Comparison of ENCODE assay signal across 14 cellular contexts in genomic region chr13:109336730-109337129, GRCh38.
DNase-seq lines count a peak whose midpoint lies in the region; ATAC-seq and TF ChIP-seq lines count a peak whose summit lies in the region.
"Had no signal": no experiment of that assay in that cellular context is flagged by ENCODE, and none has a peak within 500 bp of the region (broad histone marks: within the 10 kb centered on the region; RNA-seq: fewer than 3 reads in every experiment).

No MANE protein-coding gene starts in this region.

- no TSS peak for BruUV-seq in HCT116 (replicated peaks; lab: Mats Ljungman, UMichigan)

- H3K79me2 ChIP-seq in HCT116 (ENCODE audit: insufficient read depth, low read length) = no peaks in the 10 kb centered on the region

- H3K27me3 ChIP-seq in HCT116 (ENCODE audit: insufficient read depth, low read length) = no peaks in the 10 kb centered on the region
- H3K27me3 ChIP-seq in upper lobe of right lung = no peaks in the 10 kb centered on the region
- H3K27me3 ChIP-seq: pancreas, tibial nerve had no signal

- H3K9me3 Mint-ChIP-seq in naive thymus-derived CD8-positive, alpha-beta T cell = peaks cover 0 to 2% (median 0%) of the 10 kb centered on the region in 9 donors
- H3K9me3 Mint-ChIP-seq in nephron progenitor cell = no peaks in the 10 kb centered on the region
- H3K9me3 Mint-ChIP-seq: activated naive CD8-positive, alpha-beta T cell treated with anti-CD3 and anti-CD28 coated beads, Interleukin-2, amount 50 U/mL, for 24 hours had no signal

- H3K4me2 ChIP-seq in HCT116 (ENCODE audit: low read length) = no peak overlapping the region

- peak overlapping the region; percentile 50 for H2AFZ ChIP-seq in HCT116 (ENCODE audit: low read depth, low read length, poor library complexity, severe bottlenecking)

- H3K27ac ChIP-seq in HCT116 (ENCODE audit: low read depth, low read length) (no peak overlapping the region), upper lobe of right lung (no peak overlapping the region)
- H3K27ac ChIP-seq: lower lobe of right lung, pancreas, tibial nerve had no signal

- TF ChIP-seq CTCF in HCT116 (IDR thresholded peaks at IDR 0.05 in 2 of 3, conservative IDR thresholded peaks at IDR 0.05 in 1 of 3; ENCODE audit: borderline replicate concordance in 1 of 3, insufficient read depth in 1 of 3, low read depth in 2 of 3, low read length in 2 of 3) (no peak), astrocyte of the cerebellum (IDR thresholded peaks at IDR 0.05; ENCODE audit: low read depth, low read length, missing control alignments) (no peak), upper lobe of right lung (IDR thresholded peaks at IDR 0.05) (no peak), nephron progenitor cell (IDR thresholded peaks at IDR 0.05) (no peak)

- no peak for TF ChIP-seq RAD21 in HCT116 (IDR thresholded peaks at IDR 0.05; ENCODE audit: low read depth)

- no peaks in the 10 kb centered on the region for H4K20me1 ChIP-seq in HCT116 (ENCODE audit: insufficient read depth)

- H3K36me3 ChIP-seq in HCT116 (ENCODE audit: control insufficient read depth in 1 of 2, insufficient read depth in 2 of 2, low read length in 2 of 2) = no peaks in the 10 kb centered on the region
- no peaks in the 10 kb centered on the region for H3K36me3 ChIP-seq in upper lobe of right lung
- H3K36me3 ChIP-seq: lower lobe of right lung, pancreas, tibial nerve had no signal

- TF ChIP-seq POLR2A in HCT116 (IDR thresholded peaks at IDR 0.05; ENCODE audit: borderline replicate concordance, extremely low read depth, insufficient read depth, insufficient read length) = no peak

- ATAC-seq in HCT116 = no peak; the same call in 1 of the 2 replicates
- peak; percentile 57 for ATAC-seq in upper lobe of right lung
- ATAC-seq in HG03097 (IDR thresholded peaks at IDR 0.05; ENCODE audit: low FRiP score, unreplicated experiment) = no peak
- no peak for ATAC-seq in naive thymus-derived CD8-positive, alpha-beta T cell
- ATAC-seq: activated naive CD8-positive, alpha-beta T cell treated with anti-CD3 and anti-CD28 coated beads, Interleukin-2, amount 50 U/mL, for 24 hours had no signal

- CTCF ChIA-PET in HCT116 (lab: Charles Lee) = no interaction called here

- H3K4me1 ChIP-seq in HCT116 (ENCODE audit: control insufficient read depth in 1 of 2, insufficient read depth in 2 of 2, low read length in 2 of 2) = peaks cover 0 to 7% of the 10 kb centered on the region in 2 experiments; a peak in 1 of 4 replicates
- no peaks in the 10 kb centered on the region for H3K4me1 ChIP-seq in upper lobe of right lung
- H3K4me1 ChIP-seq: lower lobe of right lung, pancreas, tibial nerve had no signal

- intact Hi-C loops in HCT116 (cut with micrococcal nuclease) = no loop called here
- intact Hi-C loops in upper lobe of right lung (cut with DNase I) = no loop called here

- H3K9me3 ChIP-seq in HCT116 (ENCODE audit: control insufficient read depth in 1 of 2, insufficient read depth in 1 of 2, low read depth in 1 of 2, low read length in 2 of 2) (no peaks in the 10 kb centered on the region), upper lobe of right lung (no peaks in the 10 kb centered on the region)
- H3K9me3 ChIP-seq: lower lobe of right lung, pancreas, tibial nerve had no signal

- DNase-seq in HCT116 (ENCODE audit: low read depth, low spot score) = no peak
- DNase-seq in astrocyte of the cerebellum (ENCODE audit: low read depth) = peak; percentile 64
- DNase-seq in hepatic stellate cell (ENCODE audit: low spot score) = peak; percentile 17
- no peak for DNase-seq in upper lobe of right lung
- no peak for DNase-seq in naive thymus-derived CD8-positive, alpha-beta T cell
- no peak for DNase-seq in cerebellar nuclear complex (lab: John Stamatoyannopoulos, UW)
- no peak for DNase-seq in nephron progenitor cell
- DNase-seq: activated CD4-positive, CD25-positive, alpha-beta regulatory T cell; activated naive CD8-positive, alpha-beta T cell treated with anti-CD3 and anti-CD28 coated beads, Interleukin-2, amount 50 U/mL, for 24 hours; lower lobe of right lung; pancreas; stimulated activated CD8-positive, alpha-beta memory T cell treated with anti-CD3 and anti-CD28 coated beads, Interleukin-4, amount 100 ng/mL, for 48 hours had no signal

- H3K4me1 Mint-ChIP-seq in naive thymus-derived CD8-positive, alpha-beta T cell = no peaks in the 10 kb centered on the region
- peaks cover 39% of the 10 kb centered on the region for H3K4me1 Mint-ChIP-seq in nephron progenitor cell
- H3K4me1 Mint-ChIP-seq: activated naive CD8-positive, alpha-beta T cell treated with anti-CD3 and anti-CD28 coated beads, Interleukin-2, amount 50 U/mL, for 24 hours had no signal

- H3K27ac Mint-ChIP-seq in naive thymus-derived CD8-positive, alpha-beta T cell = no peak overlapping the region
- no peak overlapping the region for H3K27ac Mint-ChIP-seq in nephron progenitor cell
- H3K27ac Mint-ChIP-seq: activated naive CD8-positive, alpha-beta T cell treated with anti-CD3 and anti-CD28 coated beads, Interleukin-2, amount 50 U/mL, for 24 hours had no signal

- no peak overlapping the region for H3K9ac ChIP-seq in HCT116 (ENCODE audit: low read length)

- in situ Hi-C loops in astrocyte of the cerebellum (cut with HindIII; ENCODE audit: low sequenced_read_pairs) = no loop called here

- no peaks in the 10 kb centered on the region for H3K36me3 Mint-ChIP-seq in naive thymus-derived CD8-positive, alpha-beta T cell
- no peaks in the 10 kb centered on the region for H3K36me3 Mint-ChIP-seq in nephron progenitor cell (ENCODE audit: low read depth)

- no peak overlapping the region for H3K4me3 Mint-ChIP-seq in naive thymus-derived CD8-positive, alpha-beta T cell
- H3K4me3 Mint-ChIP-seq in nephron progenitor cell = no peak overlapping the region
- H3K4me3 Mint-ChIP-seq: activated naive CD8-positive, alpha-beta T cell treated with anti-CD3 and anti-CD28 coated beads, Interleukin-2, amount 50 U/mL, for 24 hours had no signal

- H3K27me3 Mint-ChIP-seq in naive thymus-derived CD8-positive, alpha-beta T cell = peaks cover 0 to 34% (median 4%) of the 10 kb centered on the region in 5 donors
- H3K27me3 Mint-ChIP-seq in nephron progenitor cell (ENCODE audit: low read depth, poor library complexity) = no peaks in the 10 kb centered on the region

- H3K9me2 ChIP-seq in HCT116 (ENCODE audit: insufficient read depth) = 0 out of 2 replicates have a peak, but pooled peaks cover 3% of the 10 kb centered on the region

- POLR2A ChIA-PET in HCT116 (lab: Charles Lee) = no interaction called here
- POLR2A ChIA-PET in naive thymus-derived CD8-positive, alpha-beta T cell (lab: Charles Lee) = no interaction called here

- H3K4me3 ChIP-seq in HCT116 (replicated peaks in 1 of 2; ENCODE audit: low read depth in 1 of 2, low read length in 2 of 2) = no peak overlapping the region
- no peak overlapping the region for H3K4me3 ChIP-seq in astrocyte of the cerebellum (ENCODE audit: low read depth, low read length)
- H3K4me3 ChIP-seq in upper lobe of right lung = no peak overlapping the region
- H3K4me3 ChIP-seq: lower lobe of right lung, pancreas, tibial nerve had no signal

- RAD21 ChIA-PET in HCT116 (lab: Charles Lee; ENCODE audit: low non-redundant PET in 1 of 2, low total read pairs in 2 of 2, uncharacterized antibody in 2 of 2, unreplicated experiment in 2 of 2) = no interaction called here

TF ChIP-seq in HCT116, 20 proteins besides CTCF, POLR2A, EP300 and RAD21 (continues in another document):
- TF ChIP-seq EGR1 (IDR thresholded peaks at IDR 0.05; ENCODE audit: low read depth) (no peak), SIN3A (IDR thresholded peaks at IDR 0.05; ENCODE audit: low read depth) (no peak), ZBTB33 (IDR thresholded peaks at IDR 0.05; ENCODE audit: extremely low read depth, insufficient replicate concordance, low read length) (no peak), CBX3 (IDR thresholded peaks at IDR 0.05; ENCODE audit: low read depth) (no peak), ZFX (IDR thresholded peaks at IDR 0.05) (no peak), POLR2AphosphoS5 (IDR thresholded peaks at IDR 0.05; ENCODE audit: low read depth, low read length) (no peak), ATF3 (IDR thresholded peaks at IDR 0.05) (no peak), SRF (IDR thresholded peaks at IDR 0.05; ENCODE audit: low read depth) (no peak), TCF7L2 (IDR thresholded peaks at IDR 0.05; ENCODE audit: borderline replicate concordance, extremely low read depth, insufficient read depth, insufficient read length) (no peak), SP1 (IDR thresholded peaks at IDR 0.05; ENCODE audit: low read depth) (no peak), EZH2phosphoT487 (IDR thresholded peaks at IDR 0.05; ENCODE audit: borderline replicate concordance) (no peak), EZH2 (IDR thresholded peaks at IDR 0.05) (no peak), MAX (IDR thresholded peaks at IDR 0.05) (no peak), YY1 (IDR thresholded peaks at IDR 0.05; ENCODE audit: extremely low read depth, insufficient replicate concordance, low read depth, low read length) (no peak)

Comparison
In these comparisons a context has a peak if more than half of its experiments do, and no peak if none do; other contexts are left out.
1. DNase-seq: peak in astrocyte of the cerebellum (single experiment) and hepatic stellate cell (single experiment); none in HCT116 (single experiment), upper lobe of right lung (single experiment), naive thymus-derived CD8-positive, alpha-beta T cell (0 of 10), cerebellar nuclear complex (0 of 2) and nephron progenitor cell (single experiment).